8 cellular contexts compared by ENCODE assay signal in genomic region chr10:71812016-71812912, GRCh38. TPM values are rescaled to one million over a fixed set of nuclear protein-coding genes. Genes with fewer than 3 reads are reported as not detected.
DNase-seq lines count a peak whose midpoint lies in the region; ATAC-seq and TF ChIP-seq lines count a peak whose summit lies in the region.

No MANE protein-coding gene starts in this region.

- TF ChIP-seq CTCF in IMR-90 (conservative IDR thresholded peaks at IDR 0.05; ENCODE audit: low read depth, low read length) (peak; percentile 87), right atrium auricular region (IDR thresholded peaks at IDR 0.05) (peak; percentile 73 to 89), smooth muscle cell (IDR thresholded peaks at IDR 0.05; ENCODE audit: borderline replicate concordance, insufficient read depth, poor library complexity, severe bottlenecking) (peak; percentile 70)

- intact Hi-C loops in IMR-90 (cut with micrococcal nuclease): loop anchor here (1.0 to 5.0 kb wide), 4 partner anchors 100 to 498 kb away; no protein-coding TSS in a partner anchor

- H3K27ac Mint-ChIP-seq in T-cell: no peak overlapping the region

- H4K91ac ChIP-seq in IMR-90 (ENCODE audit: insufficient read depth, low read depth, low read length): no peak overlapping the region

- in situ Hi-C loops in IMR-90 (cut with MboI; ENCODE audit: low sequenced_read_pairs): loop anchor here (10.0 kb wide), 2 partner anchors 427 to 497 kb away; partner anchors contain the start of gene SLC29A3

- 100% methylated on average over 2 of the region's 22 CpGs; no CpG with 5 or more reads in 1 of the 2 experiments for WGBS in IMR-90 (ENCODE audit: extremely low coverage in 2 of 2, insufficient read length in 1 of 2), 2 experiments
- 79% methylated on average over 17 of the region's 22 CpGs for WGBS in smooth muscle cell (ENCODE audit: low lambda C conversion rate)

- H2AK9ac ChIP-seq in IMR-90 (replicated peaks; ENCODE audit: low read depth, low read length, poor library complexity): peak overlapping the region; percentile 79

- no peak overlapping the region for H3K4me2 ChIP-seq in IMR-90 (ENCODE audit: low read depth, low read length)
- no peak overlapping the region for H3K4me2 ChIP-seq in smooth muscle cell

- ATAC-seq in IMR-90 (ENCODE audit: low read depth) (peak; percentile 91), T-cell (replicated peaks in 1 of 4) (peak; percentile 88 to 96 (median 94))

- no peak overlapping the region for H3K4me3 Mint-ChIP-seq in T-cell

- H3K36me3 ChIP-seq in IMR-90 (ENCODE audit: control insufficient read depth, insufficient read depth, low read length) (peaks cover 20% of the 10 kb centered on the region), right atrium auricular region (peaks cover 25% of the 10 kb centered on the region), smooth muscle cell (ENCODE audit: low read depth) (no peaks in the 10 kb centered on the region)

- no peaks in the 10 kb centered on the region for H3K79me2 ChIP-seq in smooth muscle cell (ENCODE audit: low read depth)

- peak; percentile 14 for DNase-seq in NK-92 treated with Interleukin-12 subunit alpha and Interleukin-12 subunit beta, amount 100 ng/mL, for 24 hours (lab: John Stamatoyannopoulos, UW)
- DNase-seq in NK-92 (lab: John Stamatoyannopoulos, UW; ENCODE audit: unreplicated experiment) (no peak), IMR-90 (peak; percentile 34), T-cell (peak; percentile 35 to 83 (median 74)), right atrium auricular region (ENCODE audit: low spot score) (peak; percentile 68), smooth muscle cell (lab: John Stamatoyannopoulos, UW; ENCODE audit: unreplicated experiment) (no peak), NCI-H446 treated with DMSO at 0.1 percent for 48 hours (lab: John Stamatoyannopoulos, UW) (no peak)
- peak; percentile 64 for DNase-seq in activated naive CD8-positive, alpha-beta T cell treated with anti-CD3 and anti-CD28 coated beads, Interleukin-2, amount 50 U/mL, for 16 hours (ENCODE audit: low read depth, low spot score)

- TF ChIP-seq POLR2A in IMR-90 (IDR thresholded peaks at IDR 0.05; ENCODE audit: low read depth, low read length): no peak

- H2AFZ ChIP-seq in IMR-90 (replicated peaks; ENCODE audit: low read length, poor library complexity): peak overlapping the region; percentile 46
- no peak overlapping the region for H2AFZ ChIP-seq in smooth muscle cell (ENCODE audit: low read depth)

- peak overlapping the region; percentile 68; the same call in 1 of the 2 replicates for H2AK5ac ChIP-seq in IMR-90 (ENCODE audit: low read depth, low read length)

- BruUV-seq in IMR-90 (replicated peaks; lab: Mats Ljungman, UMichigan): no TSS peak

- POLR2A ChIA-PET in IMR-90 (lab: Charles Lee; ENCODE audit: unreplicated experiment) (no interaction called here), T-cell (lab: Charles Lee) (no interaction called here)

- H4K20me1 ChIP-seq in IMR-90 (ENCODE audit: insufficient read depth, low read length) (peaks cover 22% of the 10 kb centered on the region), smooth muscle cell (ENCODE audit: low read depth) (peaks cover 11% of the 10 kb centered on the region)

- H2BK15ac ChIP-seq in IMR-90 (ENCODE audit: low read depth, low read length): no peak overlapping the region

- H3K4me1 ChIP-seq in IMR-90 (ENCODE audit: control insufficient read depth, insufficient read depth, low read length) (no peaks in the 10 kb centered on the region), right atrium auricular region (peaks cover 0 to 33% of the 10 kb centered on the region in 2 donors), smooth muscle cell (ENCODE audit: low read depth) (no peaks in the 10 kb centered on the region)

- no peaks in the 10 kb centered on the region; the same call in 1 of the 2 replicates for H3K9me1 ChIP-seq in IMR-90 (ENCODE audit: insufficient read depth, low read length)

- H3K9ac ChIP-seq in IMR-90 (ENCODE audit: low read depth, low read length) (no peak overlapping the region), smooth muscle cell (ENCODE audit: low read depth) (no peak overlapping the region)

- no peak overlapping the region for H3K14ac ChIP-seq in IMR-90 (replicated peaks; ENCODE audit: low read depth, low read length)

- no peak overlapping the region for H2BK20ac ChIP-seq in IMR-90 (ENCODE audit: low read depth, low read length)

- no peak overlapping the region for H2BK120ac ChIP-seq in IMR-90 (ENCODE audit: low read depth, low read length)

- no peak overlapping the region for H3K4ac ChIP-seq in IMR-90 (ENCODE audit: low read depth, low read length)

- no peaks in the 10 kb centered on the region for H3F3A ChIP-seq in smooth muscle cell (ENCODE audit: low read depth)

- H3K27ac ChIP-seq in IMR-90 (ENCODE audit: insufficient read depth, low read length) (no peak overlapping the region), right atrium auricular region (no peak overlapping the region), smooth muscle cell (ENCODE audit: low read depth) (no peak overlapping the region)

- H3K79me1 ChIP-seq in IMR-90 (ENCODE audit: low read depth in 1 of 2, low read length in 2 of 2): no peaks in the 10 kb centered on the region

- no peak overlapping the region for H3K18ac ChIP-seq in IMR-90 (ENCODE audit: low read depth, low read length)

- peaks cover 4% of the 10 kb centered on the region; the same call in 1 of the 2 replicates for H3K27me3 ChIP-seq in IMR-90 (ENCODE audit: control insufficient read depth, insufficient read depth, low read length)
- no peaks in the 10 kb centered on the region for H3K27me3 ChIP-seq in right atrium auricular region
- H3K27me3 ChIP-seq in smooth muscle cell (ENCODE audit: low read depth): no peaks in the 10 kb centered on the region

- no peaks in the 10 kb centered on the region for H3K9me3 ChIP-seq in IMR-90 (ENCODE audit: control insufficient read depth, insufficient read depth, low read length)
- no peaks in the 10 kb centered on the region for H3K9me3 ChIP-seq in right atrium auricular region
- no peaks in the 10 kb centered on the region for H3K9me3 ChIP-seq in smooth muscle cell (replicated peaks; ENCODE audit: low read depth)

- no peak overlapping the region for H3K4me3 ChIP-seq in IMR-90 (ENCODE audit: insufficient read depth, low read depth, low read length)
- H3K4me3 ChIP-seq in right atrium auricular region: no peak overlapping the region
- no peak overlapping the region for H3K4me3 ChIP-seq in smooth muscle cell

- no peak overlapping the region for H4K8ac ChIP-seq in IMR-90 (ENCODE audit: low read depth in 2 of 2, low read length in 2 of 2)

- CTCF ChIA-PET in IMR-90 (lab: Yijun Ruan, JAX): interaction anchor here (1.1 to 1.7 kb wide), 3 partner anchors 13 to 236 kb away, joined by 3 to 6 read pairs (median 4); no protein-coding TSS in a partner anchor
- CTCF ChIA-PET in T-cell (lab: Charles Lee): interaction anchor here (0.6 to 1.2 kb wide), 9 partner anchors 33 to 563 kb away, joined by 3 to 10 read pairs (median 4); no protein-coding TSS in a partner anchor

- H3K56ac ChIP-seq in IMR-90 (ENCODE audit: extremely low read depth, insufficient read depth, low read length): no peak overlapping the region

- peaks cover 15% of the 10 kb centered on the region for H3K36me3 Mint-ChIP-seq in T-cell

- H3K4me1 Mint-ChIP-seq in T-cell: no peaks in the 10 kb centered on the region

- no peak overlapping the region for H3K23ac ChIP-seq in IMR-90 (ENCODE audit: low read depth, low read length)

- peak; percentile 91 for TF ChIP-seq RAD21 in IMR-90 (IDR thresholded peaks at IDR 0.05; ENCODE audit: low read length)

- H4K5ac ChIP-seq in IMR-90 (ENCODE audit: low read depth, low read length): no peak overlapping the region

- no peak overlapping the region for H2BK5ac ChIP-seq in IMR-90 (ENCODE audit: low read depth, low read length, poor library complexity, severe bottlenecking)

- no peaks in the 10 kb centered on the region for H3K9me3 Mint-ChIP-seq in T-cell

- no peaks in the 10 kb centered on the region for H3K27me3 Mint-ChIP-seq in T-cell

- dilution Hi-C loops in IMR-90 (cut with HindIII; ENCODE audit: low sequenced_read_pairs, unreplicated experiment): no loop called here

TF ChIP-seq in IMR-90, 13 proteins besides CTCF, POLR2A, EP300 and RAD21:
- TF ChIP-seq MAZ (IDR thresholded peaks at IDR 0.05; ENCODE audit: borderline replicate concordance, low read depth, low read length) (peak; percentile 71; the same call in 1 of the 2 replicates), MXI1 (IDR thresholded peaks at IDR 0.05; ENCODE audit: borderline replicate concordance, low read depth, low read length) (no peak), RCOR1 (IDR thresholded peaks at IDR 0.05; ENCODE audit: insufficient replicate concordance, low read length) (no peak), SMC3 (IDR thresholded peaks at IDR 0.05; ENCODE audit: low read depth, low read length) (peak; percentile 83)
- TF ChIP-seq, protein P1, sequence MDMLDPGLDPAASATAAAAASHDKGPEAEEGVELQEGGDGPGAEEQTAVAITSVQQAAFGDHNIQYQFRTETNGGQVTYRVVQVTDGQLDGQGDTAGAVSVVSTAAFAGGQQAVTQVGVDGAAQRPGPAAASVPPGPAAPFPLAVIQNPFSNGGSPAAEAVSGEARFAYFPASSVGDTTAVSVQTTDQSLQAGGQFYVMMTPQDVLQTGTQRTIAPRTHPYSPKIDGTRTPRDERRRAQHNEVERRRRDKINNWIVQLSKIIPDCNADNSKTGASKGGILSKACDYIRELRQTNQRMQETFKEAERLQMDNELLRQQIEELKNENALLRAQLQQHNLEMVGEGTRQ (IDR thresholded peaks at IDR 0.05; ENCODE audit: low read depth, low read length): peak; percentile 64

RNA-seq across cellular contexts. Expression of gene PSAP, which starts 38.8 kb away (rescaled TPM):
- 216 and 221 TPM in 2 replicates for total RNA-seq in IMR-90 (2012; rRNA removed)
- polyA plus RNA-seq in IMR-90 (2012; rRNA removed): 876 TPM in 2 replicates
- polyA plus RNA-seq in IMR-90 (2012; cell fraction: cytosol; rRNA removed): 905 and 937 TPM in 2 replicates
- polyA plus RNA-seq in IMR-90 (2012; cell fraction: nucleus; rRNA removed; ENCODE audit: low replicate concordance): 546 and 844 TPM in 2 replicates
- 100 to 1,000 TPM; 155 to 208 (median 190) TPM for total RNA-seq in T-cell
- total RNA-seq in right atrium auricular region: 1,000 to 10,000 TPM; 1,145 to 1,486 TPM
- 282 and 328 TPM in 2 replicates for total RNA-seq in smooth muscle cell
- 486 and 500 TPM in 2 replicates for polyA plus RNA-seq in smooth muscle cell

RNA-seq across cellular contexts. Expression of gene VSIR, which starts 38.9 kb away (rescaled TPM):
- 5.0 and 5.3 TPM in 2 replicates for total RNA-seq in IMR-90 (2012; rRNA removed)
- 23.8 and 25.1 TPM in 2 replicates for polyA plus RNA-seq in IMR-90 (2012; rRNA removed)
- 17.6 and 24.1 TPM in 2 replicates for polyA plus RNA-seq in IMR-90 (2012; cell fraction: cytosol; rRNA removed)
- polyA plus RNA-seq in IMR-90 (2012; cell fraction: nucleus; rRNA removed; ENCODE audit: low replicate concordance): 10.6 and 25.6 TPM in 2 replicates
- 100 to 1,000 TPM in 2 of 5 donors, 10 to 100 TPM in 3; 81.4 to 134 (median 98.3) TPM for total RNA-seq in T-cell
- 10 to 100 TPM; 36.1 to 56.0 TPM for total RNA-seq in right atrium auricular region
- total RNA-seq in smooth muscle cell: 0.58 and 3.6 TPM in 2 replicates
- 2.6 and 3.6 TPM in 2 replicates for polyA plus RNA-seq in smooth muscle cell

Comparison
In these comparisons a context has a peak if more than half of its experiments do, and no peak if none do; other contexts are left out.
1. DNase-seq: peak in NK-92 treated with Interleukin-12 subunit alpha and Interleukin-12 subunit beta, amount 100 ng/mL, for 24 hours (single experiment), IMR-90 (single experiment), T-cell (34 of 34), activated naive CD8-positive, alpha-beta T cell treated with anti-CD3 and anti-CD28 coated beads, Interleukin-2, amount 50 U/mL, for 16 hours (single experiment) and right atrium auricular region (single experiment); none in NK-92 (single experiment), smooth muscle cell (single experiment) and NCI-H446 treated with DMSO at 0.1 percent for 48 hours (single experiment).
2. Peak in every context shown above with its lines, with median percentiles within 50 percentile points of each other: CTCF ChIP-seq.